Comparison of ENCODE assay signal across 8 cellular contexts in the genomic region with DNA sequence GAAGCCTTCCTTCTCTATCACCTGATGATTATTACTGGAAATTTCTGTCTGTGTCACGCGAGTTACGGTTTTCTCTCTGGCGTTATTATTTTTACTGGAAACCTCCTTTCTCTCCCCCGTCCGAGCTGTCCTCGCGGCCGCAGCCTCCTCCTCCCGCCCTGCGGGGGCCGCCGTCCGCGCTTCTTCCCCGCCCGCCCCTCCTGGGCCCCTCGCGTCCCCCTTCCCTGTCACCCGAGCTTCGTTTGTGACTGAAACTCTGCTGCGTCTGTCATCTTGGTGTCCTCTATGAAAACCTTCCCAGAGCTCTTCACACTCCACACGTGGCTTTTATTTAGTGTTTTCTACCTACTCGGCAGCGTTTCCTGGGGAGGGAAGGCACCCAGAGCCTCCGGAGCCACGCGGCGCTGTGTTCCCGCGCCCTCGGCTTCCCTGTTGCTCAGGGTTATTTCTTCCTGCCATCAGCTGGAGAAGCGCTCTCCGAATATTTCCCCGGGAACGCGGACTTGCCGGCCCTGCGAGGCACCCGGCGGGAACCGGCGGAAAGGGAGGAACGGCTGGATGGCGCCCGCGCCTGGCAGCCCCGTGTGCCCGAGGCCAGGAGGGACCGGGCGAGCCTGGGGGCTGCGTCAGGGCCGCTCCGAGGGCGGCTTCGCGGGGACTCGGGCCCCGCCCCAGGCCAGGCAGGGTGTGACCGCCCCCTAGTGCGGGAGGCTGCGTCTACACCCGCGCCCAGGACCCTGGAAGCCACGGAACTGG. TPM values are rescaled to one million over a fixed set of nuclear protein-coding genes. Genes with fewer than 3 reads are reported as not detected.
A peak's percentile ranks its signal among the peaks of the same experiment; 100 is the strongest.
DNase-seq lines count a peak whose midpoint lies in the region; ATAC-seq, FAIRE-seq and TF ChIP-seq lines count a peak whose summit lies in the region.

No MANE protein-coding gene starts in this region.

- peak; percentile 84 to 87 for ATAC-seq in right cardiac atrium
- peak; percentile 62 for ATAC-seq in sciatic nerve

- no peaks in the 10 kb centered on the region for H3K27me3 ChIP-seq in right cardiac atrium (ENCODE audit: control insufficient read depth, insufficient read depth)

- FAIRE-seq in GM19239 (lab: Jason Lieb, UNC) = no peak

- H3K4me3 Mint-ChIP-seq in activated naive CD4-positive, alpha-beta T cell treated with anti-CD3 and anti-CD28 coated beads for 36 hours = peak overlapping the region; percentile 22

- no peak overlapping the region for H3K27ac Mint-ChIP-seq in activated naive CD4-positive, alpha-beta T cell treated with anti-CD3 and anti-CD28 coated beads for 36 hours

- POLR2A ChIA-PET in HEK293T (lab: Yijun Ruan, JAX) = no interaction called here

- peaks cover 2% of the 10 kb centered on the region for H3K9me3 ChIP-seq in right cardiac atrium (ENCODE audit: control insufficient read depth, low read length)

- no peaks in the 10 kb centered on the region for H3K4me1 ChIP-seq in right cardiac atrium (ENCODE audit: control insufficient read depth, insufficient read depth, low read length)

- CTCF ChIA-PET in activated naive CD4-positive, alpha-beta T cell treated with anti-CD3 and anti-CD28 coated beads for 36 hours (lab: Charles Lee) = no interaction called here
- CTCF ChIA-PET in HEK293T (lab: Yijun Ruan, JAX) = no interaction called here

- intact Hi-C loops in activated naive CD4-positive, alpha-beta T cell treated with anti-CD3 and anti-CD28 coated beads for 36 hours (cut with micrococcal nuclease) = no loop called here
- intact Hi-C loops in right cardiac atrium (cut with DNase I) = loop anchor here in 3 of 4 donors (10.0 kb wide), 3 partner anchors 218 to 248 kb away; no protein-coding TSS in a partner anchor
- intact Hi-C loops in sciatic nerve (cut with DNase I) = loop anchor here (10.0 kb wide), 1 partner anchor 218 kb away; no protein-coding TSS in a partner anchor

- 5% methylated on average over 65 of the region's 65 CpGs for WGBS in right cardiac atrium

- H3K4me3 ChIP-seq in right cardiac atrium (ENCODE audit: low read length) = peak overlapping the region; percentile 2

- H3K27ac ChIP-seq in right cardiac atrium (ENCODE audit: low read length) = no peak overlapping the region

- H3K36me3 Mint-ChIP-seq in activated naive CD4-positive, alpha-beta T cell treated with anti-CD3 and anti-CD28 coated beads for 36 hours (ENCODE audit: low read depth) = peaks cover 1% of the 10 kb centered on the region

- H3K9me3 Mint-ChIP-seq in activated naive CD4-positive, alpha-beta T cell treated with anti-CD3 and anti-CD28 coated beads for 36 hours = no peaks in the 10 kb centered on the region

- H3K27me3 Mint-ChIP-seq in activated naive CD4-positive, alpha-beta T cell treated with anti-CD3 and anti-CD28 coated beads for 36 hours (ENCODE audit: low read depth) = peaks cover 32% of the 10 kb centered on the region

- peaks cover 6% of the 10 kb centered on the region for H3K4me1 Mint-ChIP-seq in activated naive CD4-positive, alpha-beta T cell treated with anti-CD3 and anti-CD28 coated beads for 36 hours (ENCODE audit: low read depth)

- peak; percentile 42 for DNase-seq in GM19239 (ENCODE audit: insufficient read length, low spot score)
- DNase-seq in activated naive CD4-positive, alpha-beta T cell treated with anti-CD3 and anti-CD28 coated beads for 36 hours = peak; percentile 21
- peak; percentile 57 to 78 (median 77) for DNase-seq in right cardiac atrium
- DNase-seq in sciatic nerve (ENCODE audit: low spot score) = peak; percentile 38
- no peak for DNase-seq in NCI-H510A treated with DMSO at 0.1 percent for 48 hours (lab: John Stamatoyannopoulos, UW)
- no peak for DNase-seq in GDM1 (lab: John Stamatoyannopoulos, UW)
- no peak for DNase-seq in NCI-H446 treated with DMSO at 0.1 percent for 48 hours (lab: John Stamatoyannopoulos, UW)
- no peak for DNase-seq in HEK293T (ENCODE audit: extremely low spot score)

TF ChIP-seq in HEK293T, 16 proteins besides CTCF, POLR2A, EP300 and RAD21:
- TF ChIP-seq FOXK2 (IDR thresholded peaks at IDR 0.05) = no peak
- no peak for TF ChIP-seq L3MBTL2 (conservative IDR thresholded peaks at IDR 0.05)
- no peak for TF ChIP-seq BHLHE40 (IDR thresholded peaks at IDR 0.05; ENCODE audit: borderline replicate concordance)
- TF ChIP-seq FOXA1 (IDR thresholded peaks at IDR 0.05) = no peak
- no peak for TF ChIP-seq HDGF (IDR thresholded peaks at IDR 0.05; ENCODE audit: borderline replicate concordance)
- no peak for TF ChIP-seq SP1 (IDR thresholded peaks at IDR 0.05)
- TF ChIP-seq, protein P1, sequence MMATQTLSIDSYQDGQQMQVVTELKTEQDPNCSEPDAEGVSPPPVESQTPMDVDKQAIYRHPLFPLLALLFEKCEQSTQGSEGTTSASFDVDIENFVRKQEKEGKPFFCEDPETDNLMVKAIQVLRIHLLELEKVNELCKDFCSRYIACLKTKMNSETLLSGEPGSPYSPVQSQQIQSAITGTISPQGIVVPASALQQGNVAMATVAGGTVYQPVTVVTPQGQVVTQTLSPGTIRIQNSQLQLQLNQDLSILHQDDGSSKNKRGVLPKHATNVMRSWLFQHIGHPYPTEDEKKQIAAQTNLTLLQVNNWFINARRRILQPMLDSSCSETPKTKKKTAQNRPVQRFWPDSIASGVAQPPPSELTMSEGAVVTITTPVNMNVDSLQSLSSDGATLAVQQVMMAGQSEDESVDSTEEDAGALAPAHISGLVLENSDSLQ (IDR thresholded peaks at IDR 0.05) = no peak
- no peak for TF ChIP-seq NFRKB (IDR thresholded peaks at IDR 0.05)
- TF ChIP-seq LEF1 (IDR thresholded peaks at IDR 0.05; ENCODE audit: borderline replicate concordance) = no peak
- no peak for TF ChIP-seq ARNT (IDR thresholded peaks at IDR 0.05)

RNA-seq across cellular contexts. Expression of gene TRIP13, which starts 33.9 kb away (rescaled TPM):
- 10 to 100 TPM; 24.0 to 29.9 TPM for total RNA-seq in activated naive CD4-positive, alpha-beta T cell treated with anti-CD3 and anti-CD28 coated beads for 36 hours
- total RNA-seq in right cardiac atrium = under 1 TPM; 0.25 to 0.94 (median 0.58) TPM
- polyA plus RNA-seq in right cardiac atrium = 0.27 TPM
- total RNA-seq in sciatic nerve = 0.89 TPM

RNA-seq across cellular contexts. Expression of gene BRD9, which starts 34.0 kb away (rescaled TPM):
- total RNA-seq in activated naive CD4-positive, alpha-beta T cell treated with anti-CD3 and anti-CD28 coated beads for 36 hours = 10 to 100 TPM; 42.4 to 45.4 TPM
- total RNA-seq in right cardiac atrium = 10 to 100 TPM; 25.1 to 41.3 (median 34.0) TPM
- 17.1 TPM for polyA plus RNA-seq in right cardiac atrium
- total RNA-seq in sciatic nerve = 38.5 TPM

Comparison
In these comparisons a context has a peak if more than half of its experiments do, and no peak if none do; other contexts are left out.
1. DNase-seq: peak in GM19239 (single experiment), activated naive CD4-positive, alpha-beta T cell treated with anti-CD3 and anti-CD28 coated beads for 36 hours (single experiment), right cardiac atrium (3 of 3) and sciatic nerve (single experiment); none in NCI-H510A treated with DMSO at 0.1 percent for 48 hours (single experiment), GDM1 (single experiment), NCI-H446 treated with DMSO at 0.1 percent for 48 hours (single experiment) and HEK293T (single experiment).
2. RNA of gene TRIP13, which starts 33.9 kb away (total RNA-seq): 24.0 to 29.9 TPM in activated naive CD4-positive, alpha-beta T cell treated with anti-CD3 and anti-CD28 coated beads for 36 hours; 0.89 TPM in sciatic nerve (single experiment) and 0.25 to 0.94 TPM in right cardiac atrium; every median in the first group is over 10 times any median in the second.